In genomic region chr6:21479140-21479539, GRCh38 we compare ENCODE assay signal across 12 cellular contexts.
DNase-seq lines count a peak whose midpoint lies in the region; ATAC-seq and TF ChIP-seq lines count a peak whose summit lies in the region.
"Had no signal": no experiment of that assay in that cellular context is flagged by ENCODE, and none has a peak within 500 bp of the region (broad histone marks: within the 10 kb centered on the region; RNA-seq: fewer than 3 reads in every experiment).

No MANE protein-coding gene starts in this region.

- ATAC-seq in PC-3 (peak; percentile 64), GM21447 (IDR thresholded peaks at IDR 0.05; ENCODE audit: unreplicated experiment) (no peak)
- ATAC-seq: activated CD8-positive, alpha-beta T cell treated with anti-CD3 and anti-CD28 coated beads for 36 hours had no signal

- peak overlapping the region; percentile 72 for H2AFZ ChIP-seq in PC-3 (ENCODE audit: low read length)

- H3K4me3 Mint-ChIP-seq in neural crest cell: no peak overlapping the region
- H3K4me3 Mint-ChIP-seq: activated CD8-positive, alpha-beta T cell treated with anti-CD3 and anti-CD28 coated beads for 36 hours; CD4-positive, CD25-positive, alpha-beta regulatory T cell; HFFc6 had no signal

- TF ChIP-seq CTCF in AG09309 (IDR thresholded peaks at IDR 0.05; ENCODE audit: control insufficient read depth, insufficient read depth, low read depth, low read length, missing control alignments) (no peak), PC-3 (conservative IDR thresholded peaks at IDR 0.05; ENCODE audit: low read depth, low read length) (no peak), fibroblast of mammary gland (conservative IDR thresholded peaks at IDR 0.05; ENCODE audit: control insufficient read depth, insufficient read depth, low read depth, low read length) (no peak), neural crest cell (conservative IDR thresholded peaks at IDR 0.05) (no peak)

- H3K79me2 ChIP-seq in PC-3 (ENCODE audit: low read length): no peaks in the 10 kb centered on the region

- no TSS peak for BruUV-seq in PC-3 (replicated peaks; lab: Mats Ljungman, UMichigan)

- no peak overlapping the region for H3K27ac ChIP-seq in PC-3 (ENCODE audit: low read length)

- H4K20me1 ChIP-seq in PC-3 (ENCODE audit: low read length): no peaks in the 10 kb centered on the region

- intact Hi-C loops in PC-3 (cut with micrococcal nuclease): no loop called here

- H3K9ac ChIP-seq in PC-3 (ENCODE audit: low read length): no peak overlapping the region

- H3K9me2 ChIP-seq in PC-3 (replicated peaks; ENCODE audit: low read length): no peaks in the 10 kb centered on the region

- POLR2A ChIA-PET in PC-3 (lab: Charles Lee; ENCODE audit: unreplicated experiment): no interaction called here

- H3K36me3 Mint-ChIP-seq in neural crest cell (ENCODE audit: low read depth): no peaks in the 10 kb centered on the region
- H3K36me3 Mint-ChIP-seq: CD4-positive, CD25-positive, alpha-beta regulatory T cell had no signal

- H3K4me1 ChIP-seq in PC-3 (ENCODE audit: insufficient read depth, low read length): 0 out of 2 replicates have a peak, but pooled peaks cover 6% of the 10 kb centered on the region

- no peaks in the 10 kb centered on the region for H3K27me3 Mint-ChIP-seq in neural crest cell (ENCODE audit: low read depth)
- H3K27me3 Mint-ChIP-seq: activated CD8-positive, alpha-beta T cell treated with anti-CD3 and anti-CD28 coated beads for 36 hours had no signal

- no peak for DNase-seq in AG09309 (ENCODE audit: low read depth)
- DNase-seq in PC-3: peak; percentile 32
- DNase-seq in fibroblast of mammary gland (ENCODE audit: low read depth): peak; percentile 51
- no peak for DNase-seq in neural crest cell (ENCODE audit: low read depth, low spot score)
- no peak for DNase-seq in NCI-H510A treated with DMSO at 0.1 percent for 48 hours (lab: John Stamatoyannopoulos, UW)
- no peak for DNase-seq in SHP77 treated with DMSO at 0.1 percent for 48 hours (lab: John Stamatoyannopoulos, UW)
- no peak for DNase-seq in dedifferentiated amniotic fluid mesenchymal stem cell (ENCODE audit: extremely low spot score)
- DNase-seq: activated CD8-positive, alpha-beta T cell treated with anti-CD3 and anti-CD28 coated beads for 36 hours; CD4-positive, CD25-positive, alpha-beta regulatory T cell; HFFc6; islet precursor cell had no signal

- H3K27me3 ChIP-seq in PC-3 (ENCODE audit: low read length): no peaks in the 10 kb centered on the region

- peaks cover 5% of the 10 kb centered on the region for H3K9me3 Mint-ChIP-seq in neural crest cell
- H3K9me3 Mint-ChIP-seq: activated CD8-positive, alpha-beta T cell treated with anti-CD3 and anti-CD28 coated beads for 36 hours; HFFc6 had no signal

- no peaks in the 10 kb centered on the region for H3K9me3 ChIP-seq in PC-3 (ENCODE audit: low read length)

- CTCF ChIA-PET in PC-3 (lab: Charles Lee): no interaction called here

- H3K4me3 ChIP-seq in AG09309 (ENCODE audit: control insufficient read depth, low read depth, low read length) (peak overlapping the region; percentile 14), PC-3 (ENCODE audit: low read length) (peak overlapping the region; percentile 47), fibroblast of mammary gland (ENCODE audit: control insufficient read depth, low read depth, low read length) (peak overlapping the region; percentile 13)

- no peaks in the 10 kb centered on the region for H3K36me3 ChIP-seq in PC-3 (ENCODE audit: low read depth, low read length)

- H3F3A ChIP-seq in PC-3 (ENCODE audit: low read length, unreplicated experiment): no peaks in the 10 kb centered on the region

- peak overlapping the region; percentile 60 for H3K27ac Mint-ChIP-seq in neural crest cell (ENCODE audit: unreplicated experiment)
- H3K27ac Mint-ChIP-seq: activated CD8-positive, alpha-beta T cell treated with anti-CD3 and anti-CD28 coated beads for 36 hours; CD4-positive, CD25-positive, alpha-beta regulatory T cell; HFFc6 had no signal

- H3K4me2 ChIP-seq in PC-3 (ENCODE audit: low read length): peak overlapping the region; percentile 68

- peaks cover 14% of the 10 kb centered on the region for H3K4me1 Mint-ChIP-seq in neural crest cell
- H3K4me1 Mint-ChIP-seq: CD4-positive, CD25-positive, alpha-beta regulatory T cell had no signal

Comparison
In these comparisons a context has a peak if more than half of its experiments do, and no peak if none do; other contexts are left out.
1. DNase-seq: peak in PC-3 (single experiment) and fibroblast of mammary gland (single experiment); none in AG09309 (single experiment), neural crest cell (single experiment), NCI-H510A treated with DMSO at 0.1 percent for 48 hours (single experiment), SHP77 treated with DMSO at 0.1 percent for 48 hours (single experiment) and dedifferentiated amniotic fluid mesenchymal stem cell (single experiment).
2. Peak in every context shown above with its lines, with median percentiles within 50 percentile points of each other: H3K4me3 ChIP-seq.